ENCODE assay signal across 19 cellular contexts in genomic region chr13:75417647-75418046, GRCh38.
DNase-seq lines count a peak whose midpoint lies in the region; ATAC-seq, FAIRE-seq and TF ChIP-seq lines count a peak whose summit lies in the region.
"Had no signal": no experiment of that assay in that cellular context is flagged by ENCODE, and none has a peak within 500 bp of the region (broad histone marks: within the 10 kb centered on the region; RNA-seq: fewer than 3 reads in every experiment).

No MANE protein-coding gene starts in this region.

- no peak for FAIRE-seq in A549 (lab: Jason Lieb, UNC)

- H3K9me3 ChIP-seq in A549 (no peaks in the 10 kb centered on the region), HEK293 (ENCODE audit: control insufficient read depth, insufficient read depth, low read depth, low read length) (no peaks in the 10 kb centered on the region), body of pancreas (no peaks in the 10 kb centered on the region), liver (ENCODE audit: control insufficient read depth in 4 of 4, low read length in 3 of 4) (no peaks in the 10 kb centered on the region)
- H3K9me3 ChIP-seq: Peyer's patch had no signal

- H3K27ac ChIP-seq in A549, result no peak overlapping the region
- no peak overlapping the region for H3K27ac ChIP-seq in HEK293 (ENCODE audit: extremely low read depth, low read depth, low read length)
- H3K27ac ChIP-seq in body of pancreas, result peak overlapping the region in 3 of 4 donors; percentile 0 to 51 (median 42)
- peak overlapping the region; percentile 61 to 66 for H3K27ac ChIP-seq in liver (ENCODE audit: low read depth in 1 of 2, low read length in 2 of 2)
- H3K27ac ChIP-seq: Peyer's patch had no signal

- TF ChIP-seq POLR2A in A549 (IDR thresholded peaks at IDR 0.05; ENCODE audit: low read length) (no peak), body of pancreas (IDR thresholded peaks at IDR 0.05) (no peak)

- H3K36me3 ChIP-seq in HEK293 (ENCODE audit: control insufficient read depth in 2 of 2, insufficient read depth in 1 of 2, low read length in 2 of 2) (no peaks in the 10 kb centered on the region), body of pancreas (replicated peaks in 1 of 2; ENCODE audit: insufficient read depth in 1 of 2, low read depth in 2 of 2) (no peaks in the 10 kb centered on the region), liver (ENCODE audit: control insufficient read depth in 4 of 4, insufficient read depth in 3 of 4, low read depth in 1 of 4, low read length in 3 of 4) (no peaks in the 10 kb centered on the region)
- H3K36me3 ChIP-seq: Peyer's patch had no signal

- TF ChIP-seq EP300 in A549 (IDR thresholded peaks at IDR 0.05), result no peak

- intact Hi-C loops in body of pancreas (cut with DNase I), result no loop called here
- intact Hi-C loops in posterior vena cava (cut with DNase I), result no loop called here

- TF ChIP-seq CTCF in A549 (IDR thresholded peaks at IDR 0.05) (no peak), HEK293 (tag by site-specific recombination; IDR thresholded peaks at IDR 0.05) (no peak), body of pancreas (IDR thresholded peaks at IDR 0.05) (no peak), liver (IDR thresholded peaks at IDR 0.05; ENCODE audit: low read depth, low read length, missing input control) (no peak)

- no peak for DNase-seq in A549 (ENCODE audit: low read depth in 1 of 2, low spot score in 1 of 2)
- DNase-seq in body of pancreas, result peak in 1 of 4 donors; percentile 16
- no peak for DNase-seq in activated effector memory CD4-positive, alpha-beta T cell treated with anti-CD3 and anti-CD28 coated beads, Interleukin-2, amount 50 U/mL, for 16 hours
- DNase-seq in NCI-H1105 treated with DMSO at 0.1 percent for 48 hours (lab: John Stamatoyannopoulos, UW), result no peak
- no peak for DNase-seq in NCI-H2081 treated with DMSO at 0.1 percent for 48 hours (lab: John Stamatoyannopoulos, UW)
- no peak for DNase-seq in posterior vena cava (ENCODE audit: low spot score)
- DNase-seq: activated naive CD4-positive, alpha-beta T cell treated with anti-CD3 and anti-CD28 coated beads, Interleukin-2, amount 50 U/mL, for 16 hours; activated T-cell treated with anti-CD3 and anti-CD28 coated beads, Interleukin-2, amount 50 U/mL, for 1 hour; CD8-positive, alpha-beta memory T cell; erythroblast; glutamatergic neuron; NCI-H2029 treated with DMSO at 0.1 percent for 48 hours; NCI-H510A treated with DMSO at 0.1 percent for 48 hours; Peyer's patch; retina; stimulated activated CD4-positive, alpha-beta T cell treated with anti-CD3 and anti-CD28 coated beads, Interleukin-2, amount 100 ng/mL, for 24 hours; substantia nigra had no signal

- POLR2A ChIA-PET in A549 (lab: Yijun Ruan, JAX), result no interaction called here
- POLR2A ChIA-PET in HEK293 (lab: Yijun Ruan, JAX), result no interaction called here

- no peak for TF ChIP-seq RAD21 in A549 (conservative IDR thresholded peaks at IDR 0.05 in 1 of 2, IDR thresholded peaks at IDR 0.05 in 1 of 2)
- TF ChIP-seq RAD21 in liver (IDR thresholded peaks at IDR 0.05), result peak in 1 of 2 donors; percentile 5

- WGBS in A549 (ENCODE audit: missing lambda C conversion rate), result 53% methylated on average over 2 of the region's 2 CpGs
- 1 to 7% methylated on average over 2 of the region's 2 CpGs for WGBS in body of pancreas, 2 donors
- WGBS in liver, result 15% methylated on average over 2 of the region's 2 CpGs

- ATAC-seq in A549 (no peak), body of pancreas (peak; percentile 72)

- H3K4me3 ChIP-seq in A549, result no peak overlapping the region
- no peak overlapping the region for H3K4me3 ChIP-seq in HEK293 (ENCODE audit: low read depth, low read length)
- H3K4me3 ChIP-seq in body of pancreas, result no peak overlapping the region
- H3K4me3 ChIP-seq in liver (ENCODE audit: low read depth in 1 of 3, low read length in 3 of 3), result no peak overlapping the region
- H3K4me3 ChIP-seq: Peyer's patch had no signal

- peaks cover 48% of the 10 kb centered on the region for H3K4me1 ChIP-seq in A549
- no peaks in the 10 kb centered on the region for H3K4me1 ChIP-seq in HEK293 (ENCODE audit: control insufficient read depth, insufficient read depth, low read length)
- peaks cover 54% of the 10 kb centered on the region for H3K4me1 ChIP-seq in body of pancreas
- peaks cover 4 to 30% (median 16%) of the 10 kb centered on the region in 4 donors for H3K4me1 ChIP-seq in liver (ENCODE audit: control insufficient read depth in 4 of 4, insufficient read depth in 4 of 4, low read length in 3 of 4)

- H3K27me3 ChIP-seq in body of pancreas, result no peaks in the 10 kb centered on the region
- H3K27me3 ChIP-seq in liver (ENCODE audit: control insufficient read depth in 4 of 4, insufficient read depth in 4 of 4, low read length in 3 of 4), result no peaks in the 10 kb centered on the region
- H3K27me3 ChIP-seq: Peyer's patch had no signal

- CTCF ChIA-PET in A549 (lab: Yijun Ruan, JAX), result interaction anchor here (1.1 kb wide), 1 partner anchor 65 kb away, joined by 3 read pairs; no protein-coding TSS in a partner anchor
- CTCF ChIA-PET in HEK293 (lab: Yijun Ruan, JAX), result no interaction called here

- H3K4me2 ChIP-seq in A549, result peak overlapping the region; percentile 60

- no peak overlapping the region for H3K9ac ChIP-seq in liver (ENCODE audit: low read depth in 1 of 2, low read length in 2 of 2)

TF ChIP-seq in A549, 52 proteins besides CTCF, POLR2A, EP300 and RAD21 (continues in another document):
- no peak for TF ChIP-seq ESRRA (IDR thresholded peaks at IDR 0.05; ENCODE audit: borderline replicate concordance, low read length)
- no peak for TF ChIP-seq JUNB (IDR thresholded peaks at IDR 0.05)
- TF ChIP-seq GATA3 (IDR thresholded peaks at IDR 0.05; ENCODE audit: borderline replicate concordance), result no peak
- TF ChIP-seq MYC (IDR thresholded peaks at IDR 0.05; ENCODE audit: borderline replicate concordance, low read length), result no peak
- no peak for TF ChIP-seq PHF8 (IDR thresholded peaks at IDR 0.05; ENCODE audit: borderline replicate concordance, low read depth)
- TF ChIP-seq NPAS2 (CRISPR knock-in tag; IDR thresholded peaks at IDR 0.05; ENCODE audit: borderline replicate concordance), result no peak
- TF ChIP-seq USF2 (IDR thresholded peaks at IDR 0.05), result no peak
- no peak for TF ChIP-seq FOXS1 (CRISPR knock-in tag; IDR thresholded peaks at IDR 0.05)
- TF ChIP-seq EHMT2 (IDR thresholded peaks at IDR 0.05; ENCODE audit: low read depth), result no peak
- no peak for TF ChIP-seq KDM5A (IDR thresholded peaks at IDR 0.05)
- no peak for TF ChIP-seq HDAC2 (IDR thresholded peaks at IDR 0.05)

TF ChIP-seq in HEK293, 187 proteins besides CTCF, POLR2A, EP300 and RAD21:
- TF ChIP-seq OSR2 (tag by site-specific recombination; IDR thresholded peaks at IDR 0.05), result 0 out of 2 replicates have a peak, but pooled peaks have one; percentile 10
- TF ChIP-seq FEZF1 (tag by site-specific recombination; IDR thresholded peaks at IDR 0.05), result 0 out of 2 replicates have a peak, but pooled peaks have one; percentile 40
- TF ChIP-seq TCF7L2 (IDR thresholded peaks at IDR 0.05; ENCODE audit: borderline replicate concordance, low read depth, low read length), result 0 out of 2 replicates have a peak, but pooled peaks have one; percentile 47
- TF ChIP-seq MYNN (tag by site-specific recombination; IDR thresholded peaks at IDR 0.05; ENCODE audit: borderline replicate concordance), result no peak
- TF ChIP-seq WT1 (tag by site-specific recombination; IDR thresholded peaks at IDR 0.05), result no peak
TF ChIP-seq in HEK293: peak in this region for 3.

TF ChIP-seq in liver, 16 proteins besides CTCF, POLR2A, EP300 and RAD21:
- peak in 1 of 2 donors; percentile 17 for TF ChIP-seq RXRA (IDR thresholded peaks at IDR 0.05)
- peak in 1 of 2 donors; percentile 31 for TF ChIP-seq JUND (IDR thresholded peaks at IDR 0.05)
- peak in 1 of 2 donors; percentile 37 for TF ChIP-seq HNF4A (conservative IDR thresholded peaks at IDR 0.05)
- TF ChIP-seq GABPA (IDR thresholded peaks at IDR 0.05 in 1 of 2, conservative IDR thresholded peaks at IDR 0.05 in 1 of 2), result no peak
TF ChIP-seq in liver: peak in this region for 3.

Comparison
In these comparisons a context has a peak if more than half of its experiments do, and no peak if none do; other contexts are left out.
1. H3K27ac ChIP-seq: peak in body of pancreas (3 of 4) and liver (2 of 2); none in A549 (0 of 2) and HEK293 (single experiment).